8 cellular contexts compared by ENCODE assay signal in the genomic region with DNA sequence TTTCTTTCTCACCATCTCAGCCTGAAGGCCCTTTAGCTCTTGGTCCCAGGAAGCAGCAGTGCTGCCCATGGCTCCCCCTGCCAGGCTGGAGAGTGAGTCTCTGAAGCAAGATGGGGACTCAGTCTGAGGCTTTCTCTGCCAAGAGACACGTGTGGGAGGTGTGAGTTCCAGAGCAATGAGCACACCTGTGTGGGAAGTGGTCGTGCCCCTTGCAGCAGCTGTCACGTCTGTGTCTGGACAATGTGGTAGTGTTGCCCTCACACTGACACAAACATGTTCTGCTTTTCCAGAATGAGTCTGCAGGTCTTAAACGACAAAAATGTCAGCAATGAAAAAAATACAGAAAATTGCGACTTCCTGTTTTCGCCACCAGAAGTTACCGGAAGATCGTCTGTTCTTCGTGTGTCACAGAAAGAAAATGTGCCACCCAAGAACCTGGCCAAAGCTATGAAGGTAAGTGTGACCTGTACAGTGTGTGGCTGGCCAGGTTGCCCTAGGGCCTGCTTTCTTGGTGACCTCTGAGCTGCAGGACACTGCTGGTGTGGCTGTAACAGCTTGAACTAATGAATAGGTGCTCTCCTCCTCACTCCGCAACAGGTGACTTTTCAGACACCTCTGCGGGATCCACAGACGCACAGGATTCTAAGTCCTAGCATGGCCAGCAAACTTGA. TPM values are rescaled to one million over a fixed set of nuclear protein-coding genes. Genes with fewer than 3 reads are reported as not detected.
DNase-seq lines count a peak whose midpoint lies in the region; ATAC-seq, FAIRE-seq and TF ChIP-seq lines count a peak whose summit lies in the region.

No MANE protein-coding gene starts in this region.

- 79% methylated on average over 12 of the region's 12 CpGs for WGBS in suprapubic skin

- TF ChIP-seq CTCF in keratinocyte (optimal IDR thresholded peaks at IDR 0.05 in 1 of 3, IDR thresholded peaks at IDR 0.05 in 1 of 3, conservative IDR thresholded peaks at IDR 0.05 in 1 of 3; ENCODE audit: extremely low read depth in 1 of 3, insufficient read depth in 2 of 3, low read length in 3 of 3), result no peak
- no peak for TF ChIP-seq CTCF in suprapubic skin (IDR thresholded peaks at IDR 0.05)

- H3K27me3 ChIP-seq in keratinocyte (ENCODE audit: control insufficient read depth, extremely low read depth, insufficient read depth, low read length), result no peaks in the 10 kb centered on the region
- H3K27me3 ChIP-seq in suprapubic skin, result no peaks in the 10 kb centered on the region

- no peak for ATAC-seq in HG03460 (IDR thresholded peaks at IDR 0.05; ENCODE audit: unreplicated experiment)
- ATAC-seq in HG03175 (IDR thresholded peaks at IDR 0.05; ENCODE audit: unreplicated experiment), result no peak

- POLR2A ChIA-PET in activated CD4-positive, alpha-beta memory T cell treated with anti-CD3 and anti-CD28 coated beads for 36 hours (lab: Charles Lee), result interaction anchor here (0.9 to 5.0 kb wide), 5 partner anchors 9 to 29 kb away, joined by 4 to 56 read pairs (median 4); a partner anchor contains a TSS

- H3K36me3 ChIP-seq in keratinocyte (ENCODE audit: control insufficient read depth in 2 of 2, extremely low read depth in 1 of 2, insufficient read depth in 2 of 2, low read length in 2 of 2), result peaks cover 1 to 31% of the 10 kb centered on the region in 2 experiments
- no peaks in the 10 kb centered on the region for H3K36me3 ChIP-seq in suprapubic skin

- no peak overlapping the region for H2AFZ ChIP-seq in keratinocyte (ENCODE audit: control insufficient read depth, low read length)

- TF ChIP-seq EP300 in suprapubic skin (IDR thresholded peaks at IDR 0.05), result no peak

- no peaks in the 10 kb centered on the region for H3K9me3 Mint-ChIP-seq in activated CD4-positive, alpha-beta memory T cell treated with anti-CD3 and anti-CD28 coated beads for 36 hours

- H3K4me2 ChIP-seq in keratinocyte (ENCODE audit: control insufficient read depth, extremely low read depth, insufficient read depth, low read depth, low read length), result peak overlapping the region; percentile 66

- FAIRE-seq in keratinocyte (lab: Jason Lieb, UNC), result no peak

- H3K27ac ChIP-seq in keratinocyte (ENCODE audit: control insufficient read depth, insufficient read depth, low read length) (peak overlapping the region; percentile 4), suprapubic skin (peak overlapping the region; percentile 57)

- DNase-seq in activated gamma-delta T cell treated with Interleukin-2 at 50 U/mL for 16 hours (peak; percentile 29), activated gamma-delta T cell (lab: John Stamatoyannopoulos, UW) (no peak), keratinocyte (ENCODE audit: low read depth, low spot score) (no peak), suprapubic skin (ENCODE audit: low spot score in 2 of 2) (no peak), mesenteric fat pad (ENCODE audit: low spot score) (no peak)
- DNase-seq in activated CD4-positive, alpha-beta memory T cell treated with anti-CD3 and anti-CD28 coated beads for 36 hours, result peak; percentile 77

- intact Hi-C loops in activated CD4-positive, alpha-beta memory T cell treated with anti-CD3 and anti-CD28 coated beads for 36 hours (cut with micrococcal nuclease), result loop anchor here (5.0 kb wide), 2 partner anchors 134 to 694 kb away; a partner anchor contains a TSS

- no peaks in the 10 kb centered on the region for H3K27me3 Mint-ChIP-seq in activated CD4-positive, alpha-beta memory T cell treated with anti-CD3 and anti-CD28 coated beads for 36 hours

- peaks cover 59% of the 10 kb centered on the region for H3K36me3 Mint-ChIP-seq in activated CD4-positive, alpha-beta memory T cell treated with anti-CD3 and anti-CD28 coated beads for 36 hours

- peak overlapping the region; percentile 99 for H3K27ac Mint-ChIP-seq in activated CD4-positive, alpha-beta memory T cell treated with anti-CD3 and anti-CD28 coated beads for 36 hours

- peaks cover 43% of the 10 kb centered on the region for H3K4me1 ChIP-seq in keratinocyte (ENCODE audit: control insufficient read depth, extremely low read depth, insufficient read depth, low read length)
- peaks cover 61% of the 10 kb centered on the region for H3K4me1 ChIP-seq in suprapubic skin

- peak overlapping the region in 1 of 3 experiments; percentile 81 for H3K4me3 ChIP-seq in keratinocyte (ENCODE audit: control insufficient read depth in 2 of 3, extremely low read depth in 1 of 3, insufficient read depth in 2 of 3, low read depth in 1 of 3, low read length in 3 of 3)
- peak overlapping the region; percentile 16 for H3K4me3 ChIP-seq in suprapubic skin

- H4K20me1 ChIP-seq in keratinocyte (ENCODE audit: control insufficient read depth, extremely low read depth, insufficient read depth, low read length), result peaks cover 8% of the 10 kb centered on the region

- peak overlapping the region; percentile 22 for H3K9ac ChIP-seq in keratinocyte (ENCODE audit: control insufficient read depth, extremely low read depth, insufficient read depth, low read length)

- TF ChIP-seq POLR2A in suprapubic skin (IDR thresholded peaks at IDR 0.05), result no peak

- peaks cover 60% of the 10 kb centered on the region for H3K79me2 ChIP-seq in keratinocyte (ENCODE audit: control insufficient read depth, insufficient read depth, low read length)

- H3K4me1 Mint-ChIP-seq in activated CD4-positive, alpha-beta memory T cell treated with anti-CD3 and anti-CD28 coated beads for 36 hours (ENCODE audit: low read depth), result peaks cover 64% of the 10 kb centered on the region

- peaks cover 4% of the 10 kb centered on the region for H3K9me1 ChIP-seq in keratinocyte (ENCODE audit: control insufficient read depth, extremely low read depth, insufficient read depth, low read length)

- H3K9me3 ChIP-seq in keratinocyte (ENCODE audit: control insufficient read depth, low read depth, low read length) (no peaks in the 10 kb centered on the region), suprapubic skin (no peaks in the 10 kb centered on the region)

- dilution Hi-C loops in keratinocyte (cut with MboI; ENCODE audit: extremely low pct_ligation_motif_present, low sequenced_read_pairs), result no loop called here

- CTCF ChIA-PET in activated CD4-positive, alpha-beta memory T cell treated with anti-CD3 and anti-CD28 coated beads for 36 hours (lab: Charles Lee), result interaction anchor here (0.9 to 6.0 kb wide), 7 partner anchors 11 to 455 kb away, joined by 3 to 142 read pairs (median 4); a partner anchor contains a TSS

- H3K4me3 Mint-ChIP-seq in activated CD4-positive, alpha-beta memory T cell treated with anti-CD3 and anti-CD28 coated beads for 36 hours, result peak overlapping the region; percentile 89

RNA-seq across cellular contexts. Expression of a gene that starts 1.9 kb away (rescaled TPM):
- 100 to 1,000 TPM; 194 to 201 TPM for total RNA-seq in activated CD4-positive, alpha-beta memory T cell treated with anti-CD3 and anti-CD28 coated beads for 36 hours
- polyA plus RNA-seq in keratinocyte, result 4.3 to 31.4 TPM (median 19.1 TPM) in 3 replicates
- polyA plus RNA-seq in keratinocyte (2011; ENCODE audit: low read depth), result 0.94 TPM
- polyA plus RNA-seq in keratinocyte (2011; cell fraction: cytosol; rRNA removed), result 7.5 and 8.6 TPM in 2 replicates
- polyA plus RNA-seq in keratinocyte (2011; cell fraction: nucleus; rRNA removed), result 13.9 and 19.4 TPM in 2 replicates
- polyA plus RNA-seq in keratinocyte (2012; ENCODE audit: low replicate concordance), result 2.1 and 37.1 TPM in 2 replicates
- polyA minus RNA-seq in keratinocyte, result 3.8 to 33.5 TPM (median 10.3 TPM) in 3 replicates
- polyA minus RNA-seq in keratinocyte (2011; cell fraction: cytosol; rRNA and poly(A)+ RNA removed), result 5.8 TPM
- 4.2 and 4.9 TPM in 2 replicates for polyA minus RNA-seq in keratinocyte (2011; cell fraction: nucleus; rRNA and poly(A)+ RNA removed)
- total RNA-seq in suprapubic skin, result 10 to 100 TPM in 2 of 4 donors, 1 to 10 TPM in 2; 7.2 to 11.7 (median 8.8) TPM
- total RNA-seq in mesenteric fat pad, result 10.2 TPM

RNA-seq across cellular contexts. Expression of a gene that starts 2.1 kb away (rescaled TPM):
- total RNA-seq in activated CD4-positive, alpha-beta memory T cell treated with anti-CD3 and anti-CD28 coated beads for 36 hours, result 10 to 100 TPM; 16.2 to 18.1 TPM
- 11.7 to 30.0 TPM (median 15.3 TPM) in 3 replicates for polyA plus RNA-seq in keratinocyte
- polyA plus RNA-seq in keratinocyte (2011; ENCODE audit: low read depth), result 2.8 TPM
- polyA plus RNA-seq in keratinocyte (2011; cell fraction: cytosol; rRNA removed), result 12.4 and 25.7 TPM in 2 replicates
- 28.0 and 46.3 TPM in 2 replicates for polyA plus RNA-seq in keratinocyte (2011; cell fraction: nucleus; rRNA removed)
- 16.9 and 20.4 TPM in 2 replicates for polyA plus RNA-seq in keratinocyte (2012; ENCODE audit: low replicate concordance)
- polyA minus RNA-seq in keratinocyte, result 11.0 to 21.0 TPM (median 16.6 TPM) in 3 replicates
- polyA minus RNA-seq in keratinocyte (2011; cell fraction: cytosol; rRNA and poly(A)+ RNA removed), result 50.3 TPM
- 24.2 and 26.2 TPM in 2 replicates for polyA minus RNA-seq in keratinocyte (2011; cell fraction: nucleus; rRNA and poly(A)+ RNA removed)
- 10 to 100 TPM; 50.4 to 77.2 (median 57.6) TPM for total RNA-seq in suprapubic skin
- 33.6 TPM for total RNA-seq in mesenteric fat pad

RNA-seq across cellular contexts. Expression of a gene that starts 11.1 kb away (rescaled TPM):
- total RNA-seq in activated CD4-positive, alpha-beta memory T cell treated with anti-CD3 and anti-CD28 coated beads for 36 hours, result 100 to 1,000 TPM; 103 to 106 TPM
- 52.1 to 90.6 TPM (median 77.1 TPM) in 3 replicates for polyA plus RNA-seq in keratinocyte
- 90.5 TPM for polyA plus RNA-seq in keratinocyte (2011; ENCODE audit: low read depth)
- 49.3 and 96.3 TPM in 2 replicates for polyA plus RNA-seq in keratinocyte (2011; cell fraction: cytosol; rRNA removed)
- polyA plus RNA-seq in keratinocyte (2011; cell fraction: nucleus; rRNA removed), result 55.1 and 65.4 TPM in 2 replicates
- 51.6 and 51.8 TPM in 2 replicates for polyA plus RNA-seq in keratinocyte (2012; ENCODE audit: low replicate concordance)
- 14.2 to 44.1 TPM (median 24.5 TPM) in 3 replicates for polyA minus RNA-seq in keratinocyte
- polyA minus RNA-seq in keratinocyte (2011; cell fraction: cytosol; rRNA and poly(A)+ RNA removed), result 50.6 TPM
- 22.2 and 27.8 TPM in 2 replicates for polyA minus RNA-seq in keratinocyte (2011; cell fraction: nucleus; rRNA and poly(A)+ RNA removed)
- total RNA-seq in suprapubic skin (10 to 100 TPM; 36.9 to 59.1 (median 40.8) TPM), mesenteric fat pad (31.2 TPM)

RNA-seq across cellular contexts. Expression of a gene that starts 39.2 kb away (rescaled TPM):
- total RNA-seq in activated CD4-positive, alpha-beta memory T cell treated with anti-CD3 and anti-CD28 coated beads for 36 hours, result 1 to 10 TPM; 1.3 to 1.4 TPM
- 0.50 to 0.99 TPM (median 0.75 TPM) in 3 replicates for polyA plus RNA-seq in keratinocyte
- 0.64 TPM for polyA plus RNA-seq in keratinocyte (2011; ENCODE audit: low read depth)
- 0.21 and 1.1 TPM in 2 replicates for polyA plus RNA-seq in keratinocyte (2011; cell fraction: cytosol; rRNA removed)
- 1.1 and 1.7 TPM in 2 replicates for polyA plus RNA-seq in keratinocyte (2011; cell fraction: nucleus; rRNA removed)
- 0.88 and 1.4 TPM in 2 replicates for polyA plus RNA-seq in keratinocyte (2012; ENCODE audit: low replicate concordance)
- 0.40 to 3.1 TPM (median 0.64 TPM) in 3 replicates for polyA minus RNA-seq in keratinocyte
- polyA minus RNA-seq in keratinocyte (2011; cell fraction: cytosol; rRNA and poly(A)+ RNA removed), result 4.8 TPM
- 1.1 and 1.2 TPM in 2 replicates for polyA minus RNA-seq in keratinocyte (2011; cell fraction: nucleus; rRNA and poly(A)+ RNA removed)
- total RNA-seq in suprapubic skin (1 to 10 TPM; 2.2 to 8.0 (median 4.9) TPM), mesenteric fat pad (2.9 TPM)

Comparison
In these comparisons a context has a peak if more than half of its experiments do, and no peak if none do; other contexts are left out.
1. DNase-seq: peak in activated gamma-delta T cell treated with Interleukin-2 at 50 U/mL for 16 hours (single experiment) and activated CD4-positive, alpha-beta memory T cell treated with anti-CD3 and anti-CD28 coated beads for 36 hours (single experiment); none in activated gamma-delta T cell (single experiment), keratinocyte (single experiment), suprapubic skin (0 of 2) and mesenteric fat pad (single experiment).
2. RNA of a gene that starts 1.9 kb away (total RNA-seq): 194 to 201 TPM in activated CD4-positive, alpha-beta memory T cell treated with anti-CD3 and anti-CD28 coated beads for 36 hours; 7.2 to 11.7 TPM in suprapubic skin and 10.2 TPM in mesenteric fat pad (single experiment); every median in the first group is over 10 times any median in the second.